8 cellular contexts compared by ENCODE assay signal in the genomic region with DNA sequence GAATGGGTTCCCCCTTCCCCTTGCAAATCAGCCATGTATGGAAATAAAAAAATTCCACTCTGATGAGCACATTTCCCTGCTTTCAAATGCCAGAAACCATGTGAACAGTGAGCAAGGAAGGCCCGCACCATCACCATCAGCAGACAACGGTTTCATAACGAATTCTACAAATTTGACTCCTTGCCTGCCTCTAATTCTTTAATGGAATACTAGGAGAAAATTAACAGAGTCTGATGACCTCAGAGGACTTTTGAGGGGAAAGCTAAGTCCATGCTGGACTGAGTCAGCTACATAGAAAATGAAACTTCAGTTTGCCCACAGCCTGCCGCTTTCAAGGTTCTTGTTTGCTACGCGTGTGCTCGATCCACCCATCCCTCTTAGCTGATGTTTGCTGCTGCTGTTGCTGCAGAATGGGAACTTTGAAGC. TPM values are rescaled to one million over a fixed set of nuclear protein-coding genes. Genes with fewer than 3 reads are reported as not detected.
DNase-seq lines count a peak whose midpoint lies in the region; ATAC-seq and TF ChIP-seq lines count a peak whose summit lies in the region.

No MANE protein-coding gene starts in this region.

- WGBS in neuronal stem cell (ENCODE audit: extremely low coverage in 2 of 2, insufficient read length in 2 of 2, insufficient replicate concordance in 1 of 2), 2 donors = no CpG with 5 or more reads among the region's 7 CpGs

- no peak overlapping the region for H3K27ac ChIP-seq in neuronal stem cell (replicated peaks; ENCODE audit: low read length)

- peaks cover 0 to 9% of the 10 kb centered on the region in 2 donors for H3K4me1 ChIP-seq in neuronal stem cell (ENCODE audit: control insufficient read depth in 2 of 2, insufficient read depth in 1 of 2, low read depth in 1 of 2, low read length in 2 of 2)

- no peak overlapping the region for H2BK12ac ChIP-seq in neuronal stem cell (ENCODE audit: low read length)

- H3K4ac ChIP-seq in neuronal stem cell (ENCODE audit: low read length) = no peak overlapping the region

- no peak overlapping the region for H3K23ac ChIP-seq in neuronal stem cell (ENCODE audit: low read depth, low read length, poor library complexity)

- no peak overlapping the region for H2BK120ac ChIP-seq in neuronal stem cell (ENCODE audit: low read depth, low read length)

- no peak overlapping the region for H2BK15ac ChIP-seq in neuronal stem cell (ENCODE audit: low read length)

- no peaks in the 10 kb centered on the region for H3K36me3 ChIP-seq in neuronal stem cell (replicated peaks in 1 of 2; ENCODE audit: control insufficient read depth in 2 of 2, insufficient read depth in 2 of 2, low read length in 2 of 2)

- no peaks in the 10 kb centered on the region for H3K79me1 ChIP-seq in neuronal stem cell (ENCODE audit: low read depth, low read length)

- TF ChIP-seq CTCF in cardiac fibroblast (IDR thresholded peaks at IDR 0.05; ENCODE audit: low read depth, low read length) = no peak

- H3K9me3 ChIP-seq in neuronal stem cell (replicated peaks in 1 of 2; ENCODE audit: control insufficient read depth in 2 of 2, insufficient read depth in 1 of 2, low read depth in 1 of 2, low read length in 2 of 2) = no peaks in the 10 kb centered on the region

- H2AK5ac ChIP-seq in neuronal stem cell (ENCODE audit: low read depth, low read length) = no peak overlapping the region

- no peak overlapping the region for H2BK5ac ChIP-seq in neuronal stem cell (ENCODE audit: low read length)

- H4K91ac ChIP-seq in neuronal stem cell (ENCODE audit: low read depth, low read length, poor library complexity) = no peak overlapping the region

- DNase-seq in GM03348 (ENCODE audit: low spot score) (peak; percentile 58), cardiac fibroblast (ENCODE audit: low read depth in 2 of 2) (peak; percentile 60 to 68), neuronal stem cell (ENCODE audit: low spot score) (no peak), activated gamma-delta T cell treated with Interleukin-2 at 50 U/mL for 16 hours (no peak), NCI-H1105 treated with DMSO at 0.1 percent for 48 hours (lab: John Stamatoyannopoulos, UW) (no peak), NCI-H510A treated with DMSO at 0.1 percent for 48 hours (lab: John Stamatoyannopoulos, UW) (no peak)

- H4K8ac ChIP-seq in neuronal stem cell (ENCODE audit: low read depth, low read length) = no peak overlapping the region

- H3K4me2 ChIP-seq in neuronal stem cell (ENCODE audit: insufficient read depth, low read length, poor library complexity, severe bottlenecking) = no peak overlapping the region

- peak overlapping the region; percentile 53 for H2AFZ ChIP-seq in neuronal stem cell (ENCODE audit: low read length)

- H3K9ac ChIP-seq in neuronal stem cell (ENCODE audit: low read depth, low read length, poor library complexity) = no peak overlapping the region

- H3K4me3 ChIP-seq in cardiac fibroblast (replicated peaks in 1 of 2; ENCODE audit: low read depth in 2 of 2, low read length in 2 of 2) (peak overlapping the region in 1 of 2 donors; percentile 25), neuronal stem cell (ENCODE audit: low read length in 2 of 2) (no peak overlapping the region)

- H3K14ac ChIP-seq in neuronal stem cell (ENCODE audit: low read length) = no peak overlapping the region

- no peak overlapping the region for H3K18ac ChIP-seq in neuronal stem cell (ENCODE audit: low read length)

- peak; percentile 93 for ATAC-seq in HG02759 (IDR thresholded peaks at IDR 0.05; ENCODE audit: unreplicated experiment)
- ATAC-seq in GM18867 (IDR thresholded peaks at IDR 0.05; ENCODE audit: unreplicated experiment) = no peak

- no peaks in the 10 kb centered on the region for H3K27me3 ChIP-seq in neuronal stem cell (ENCODE audit: control insufficient read depth in 3 of 3, insufficient read depth in 3 of 3, low read depth in 1 of 3, low read length in 3 of 3)

RNA-seq across cellular contexts. Expression of gene KL, which starts 46.7 kb away (rescaled TPM):
- 0.08 TPM for polyA plus RNA-seq in neuronal stem cell (2013, experiment 1 of 2)
- polyA plus RNA-seq in neuronal stem cell (2013, experiment 2 of 2) = 0.04 TPM

Comparison
In these comparisons a context has a peak if more than half of its experiments do, and no peak if none do; other contexts are left out.
1. DNase-seq: peak in GM03348 (single experiment) and cardiac fibroblast (2 of 2); none in neuronal stem cell (single experiment), activated gamma-delta T cell treated with Interleukin-2 at 50 U/mL for 16 hours (single experiment), NCI-H1105 treated with DMSO at 0.1 percent for 48 hours (single experiment) and NCI-H510A treated with DMSO at 0.1 percent for 48 hours (single experiment).